ENCODE assay signal across 9 cellular contexts in the genomic region with DNA sequence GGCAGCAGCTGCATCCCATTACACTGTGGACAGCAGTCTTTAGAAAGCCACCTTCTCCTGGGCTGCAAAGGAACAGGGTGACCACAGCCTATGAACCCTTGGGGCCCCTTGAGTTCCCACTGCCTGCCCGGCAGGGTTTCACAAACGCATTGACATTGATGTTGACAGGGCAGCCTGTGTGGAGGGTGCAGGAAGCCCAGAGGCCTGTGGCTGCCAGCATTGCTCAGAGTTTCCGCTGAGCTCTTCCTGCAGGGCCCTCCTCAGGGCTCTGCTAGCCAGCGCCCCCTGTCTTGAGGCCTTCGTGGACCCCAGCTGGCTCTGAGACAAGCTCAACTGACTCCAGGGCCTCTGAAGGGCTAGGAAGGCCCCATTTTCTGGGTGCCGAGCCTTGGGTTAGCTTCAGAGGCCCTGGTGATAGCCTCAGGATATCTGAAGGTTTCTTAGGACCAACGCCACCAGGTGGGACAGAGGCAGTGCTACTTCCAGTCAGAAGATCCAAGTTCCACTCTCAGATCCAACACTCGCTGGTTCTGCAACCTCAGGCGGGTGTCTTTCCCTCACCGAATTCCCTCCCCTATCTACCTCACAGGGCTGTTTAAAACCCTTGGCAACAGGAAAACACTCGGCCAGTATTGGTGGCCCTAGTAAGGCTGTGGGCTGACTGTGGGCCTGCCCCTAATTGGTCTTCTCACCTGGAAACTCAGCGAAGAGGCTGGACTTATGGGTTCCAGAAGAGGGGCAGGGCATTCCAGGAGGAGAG. TPM values are rescaled to one million over a fixed set of nuclear protein-coding genes. Genes with fewer than 3 reads are reported as not detected.
DNase-seq lines count a peak whose midpoint lies in the region; ATAC-seq and TF ChIP-seq lines count a peak whose summit lies in the region.
"Had no signal": no experiment of that assay in that cellular context is flagged by ENCODE, and none has a peak within 500 bp of the region (broad histone marks: within the 10 kb centered on the region; RNA-seq: fewer than 3 reads in every experiment).

No MANE protein-coding gene starts in this region.

- peaks cover 55% of the 10 kb centered on the region for H3K4me1 ChIP-seq in DND-41 (ENCODE audit: insufficient read depth, low read length)

- H3K4me1 Mint-ChIP-seq in activated T-helper 1 cell treated with anti-CD3 and anti-CD28 coated beads, Interleukin-12 subunit alpha, Interleukin-12 subunit beta, Interleukin-2, Interleukin-4 antibody, amounts not matched to agents 30 ng/mL and 10 ng/mL and 1 ng/mL, durations not matched to agents 14 hours and 24 hours and 36 hours (ENCODE audit: low read depth), result peaks cover 68% of the 10 kb centered on the region

- H3K27ac ChIP-seq in DND-41 (ENCODE audit: low read length), result peak overlapping the region; percentile 82

- H3K4me3 Mint-ChIP-seq in activated T-helper 1 cell treated with anti-CD3 and anti-CD28 coated beads, Interleukin-12 subunit alpha, Interleukin-12 subunit beta, Interleukin-2, Interleukin-4 antibody, amounts not matched to agents 30 ng/mL and 10 ng/mL and 1 ng/mL, durations not matched to agents 14 hours and 24 hours and 36 hours, result peak overlapping the region; percentile 61

- H3K36me3 Mint-ChIP-seq in activated T-helper 1 cell treated with anti-CD3 and anti-CD28 coated beads, Interleukin-12 subunit alpha, Interleukin-12 subunit beta, Interleukin-2, Interleukin-4 antibody, amounts not matched to agents 30 ng/mL and 10 ng/mL and 1 ng/mL, durations not matched to agents 14 hours and 24 hours and 36 hours (ENCODE audit: low read depth), result peaks cover 1% of the 10 kb centered on the region

- ATAC-seq in DND-41 (ENCODE audit: insufficient read depth, low read depth), result peak; percentile 92
- peak; percentile 41 for ATAC-seq in Right ventricle myocardium inferior
- ATAC-seq in HG03045 (IDR thresholded peaks at IDR 0.05; ENCODE audit: unreplicated experiment), result no peak

- H3K9me3 Mint-ChIP-seq in activated T-helper 1 cell treated with anti-CD3 and anti-CD28 coated beads, Interleukin-12 subunit alpha, Interleukin-12 subunit beta, Interleukin-2, Interleukin-4 antibody, amounts not matched to agents 30 ng/mL and 10 ng/mL and 1 ng/mL, durations not matched to agents 14 hours and 24 hours and 36 hours, result no peaks in the 10 kb centered on the region

- H3K36me3 ChIP-seq in DND-41 (ENCODE audit: insufficient read depth, low read length), result no peaks in the 10 kb centered on the region

- no peaks in the 10 kb centered on the region for H4K20me1 ChIP-seq in DND-41 (ENCODE audit: insufficient read depth, low read length)

- H2AFZ ChIP-seq in DND-41 (ENCODE audit: low read depth, low read length), result peak overlapping the region; percentile 35

- TF ChIP-seq CTCF in DND-41 (IDR thresholded peaks at IDR 0.05; ENCODE audit: borderline replicate concordance, extremely low read depth, low read length, poor library complexity, severe bottlenecking), result peak; percentile 73

- no peaks in the 10 kb centered on the region for H3K27me3 ChIP-seq in DND-41 (ENCODE audit: insufficient read depth, low read length, poor library complexity)

- H3K9me3 ChIP-seq in DND-41 (ENCODE audit: insufficient read depth, low read length, severe bottlenecking), result no peaks in the 10 kb centered on the region

- intact Hi-C loops in activated T-helper 1 cell treated with anti-CD3 and anti-CD28 coated beads, Interleukin-12 subunit alpha, Interleukin-12 subunit beta, Interleukin-2, Interleukin-4 antibody, amounts not matched to agents 30 ng/mL and 10 ng/mL and 1 ng/mL, durations not matched to agents 14 hours and 24 hours and 36 hours (cut with micrococcal nuclease), result loop anchor here (1.0 kb wide), 6 partner anchors 11 to 119 kb away; partner anchors contain the start of gene CSF1
- intact Hi-C loops in Right ventricle myocardium inferior (cut with DNase I), result loop anchor here (5.0 kb wide), 1 partner anchor 121 kb away; the partner anchor contains the start of gene CSF1

- H3K4me2 ChIP-seq in DND-41 (ENCODE audit: insufficient read depth, low read length), result no peak overlapping the region

- no peaks in the 10 kb centered on the region for H3K79me2 ChIP-seq in DND-41 (ENCODE audit: insufficient read depth, low read length)

- peak; percentile 89 for DNase-seq in DND-41
- peak; percentile 10 for DNase-seq in HCEC 1CT
- peak; percentile 71 for DNase-seq in OCI-M1 (lab: John Stamatoyannopoulos, UW)
- DNase-seq in activated T-helper 1 cell treated with anti-CD3 and anti-CD28 coated beads, Interleukin-12 subunit alpha, Interleukin-12 subunit beta, Interleukin-2, Interleukin-4 antibody, amounts not matched to agents 30 ng/mL and 10 ng/mL and 1 ng/mL, durations not matched to agents 14 hours and 24 hours and 36 hours (ENCODE audit: low spot score), result peak; percentile 73
- no peak for DNase-seq in Right ventricle myocardium inferior (ENCODE audit: missing footprints)
- DNase-seq in stimulated activated CD4-positive, alpha-beta T cell treated with anti-CD3 and anti-CD28 coated beads, Interleukin-12 subunit alpha, Interleukin-12 subunit beta, amount 100 ng/mL, for 4 hours, result peak; percentile 67
- DNase-seq in DMS153 treated with DMSO at 0.1 percent for 48 hours (lab: John Stamatoyannopoulos, UW; ENCODE audit: unreplicated experiment), result no peak

- H3K9ac ChIP-seq in DND-41 (ENCODE audit: low read depth, low read length), result peak overlapping the region; percentile 41

- peak overlapping the region; percentile 77 for H3K27ac Mint-ChIP-seq in activated T-helper 1 cell treated with anti-CD3 and anti-CD28 coated beads, Interleukin-12 subunit alpha, Interleukin-12 subunit beta, Interleukin-2, Interleukin-4 antibody, amounts not matched to agents 30 ng/mL and 10 ng/mL and 1 ng/mL, durations not matched to agents 14 hours and 24 hours and 36 hours

- no peak overlapping the region for H3K4me3 ChIP-seq in DND-41 (ENCODE audit: low read depth in 1 of 2, low read length in 2 of 2)

- H3K27me3 Mint-ChIP-seq in activated T-helper 1 cell treated with anti-CD3 and anti-CD28 coated beads, Interleukin-12 subunit alpha, Interleukin-12 subunit beta, Interleukin-2, Interleukin-4 antibody, amounts not matched to agents 30 ng/mL and 10 ng/mL and 1 ng/mL, durations not matched to agents 14 hours and 24 hours and 36 hours (ENCODE audit: insufficient read depth), result no peaks in the 10 kb centered on the region

RNA-seq across cellular contexts. Expression of gene EPS8L3, which starts 27.2 kb away (rescaled TPM):
- not detected in 2 replicates for total RNA-seq in activated T-helper 1 cell treated with anti-CD3 and anti-CD28 coated beads, Interleukin-12 subunit alpha, Interleukin-12 subunit beta, Interleukin-2, Interleukin-4 antibody, amounts not matched to agents 30 ng/mL and 10 ng/mL and 1 ng/mL, durations not matched to agents 14 hours and 24 hours and 36 hours
- total RNA-seq in Right ventricle myocardium inferior, result not detected
- total RNA-seq: subcutaneous adipose tissue had no signal

RNA-seq across cellular contexts. Expression of gene GSTM3, which starts 50.1 kb away (rescaled TPM):
- 10.1 and 11.0 TPM in 2 replicates for total RNA-seq in activated T-helper 1 cell treated with anti-CD3 and anti-CD28 coated beads, Interleukin-12 subunit alpha, Interleukin-12 subunit beta, Interleukin-2, Interleukin-4 antibody, amounts not matched to agents 30 ng/mL and 10 ng/mL and 1 ng/mL, durations not matched to agents 14 hours and 24 hours and 36 hours
- total RNA-seq in Right ventricle myocardium inferior, result 121 TPM

Comparison
In these comparisons a context has a peak if more than half of its experiments do, and no peak if none do; other contexts are left out.
1. DNase-seq: peak in DND-41 (single experiment), HCEC 1CT (single experiment), OCI-M1 (single experiment), activated T-helper 1 cell treated with anti-CD3 and anti-CD28 coated beads, Interleukin-12 subunit alpha, Interleukin-12 subunit beta, Interleukin-2, Interleukin-4 antibody, amounts not matched to agents 30 ng/mL and 10 ng/mL and 1 ng/mL, durations not matched to agents 14 hours and 24 hours and 36 hours (single experiment) and stimulated activated CD4-positive, alpha-beta T cell treated with anti-CD3 and anti-CD28 coated beads, Interleukin-12 subunit alpha, Interleukin-12 subunit beta, amount 100 ng/mL, for 4 hours (single experiment); none in Right ventricle myocardium inferior (single experiment) and DMS153 treated with DMSO at 0.1 percent for 48 hours (single experiment).
2. RNA of gene GSTM3, which starts 50.1 kb away (total RNA-seq): 121 TPM in Right ventricle myocardium inferior (single experiment); 10.1 to 11.0 TPM in activated T-helper 1 cell treated with anti-CD3 and anti-CD28 coated beads, Interleukin-12 subunit alpha, Interleukin-12 subunit beta, Interleukin-2, Interleukin-4 antibody, amounts not matched to agents 30 ng/mL and 10 ng/mL and 1 ng/mL, durations not matched to agents 14 hours and 24 hours and 36 hours; every median in the first group is over 10 times any median in the second.